In genomic region chr7:54632696-54633095, GRCh38 we compare ENCODE assay signal across 22 cellular contexts.
"Had no signal": no experiment of that assay in that cellular context is flagged by ENCODE, and none has a peak within 500 bp of the region (broad histone marks: within the 10 kb centered on the region; RNA-seq: fewer than 3 reads in every experiment).

No MANE protein-coding gene starts in this region.

- H3K27ac ChIP-seq: esophagus muscularis mucosa, foreskin keratinocyte, heart left ventricle, pancreas, prostate gland, stomach, thyroid gland, upper lobe of right lung had no signal

- H3K4me1 ChIP-seq: esophagus muscularis mucosa, foreskin keratinocyte, heart left ventricle, pancreas, prostate gland, stomach, thyroid gland, upper lobe of right lung had no signal

- H3K27me3 ChIP-seq: esophagus muscularis mucosa, foreskin keratinocyte, heart left ventricle, pancreas, stomach, thyroid gland, upper lobe of right lung had no signal

- H3K4me3 ChIP-seq: esophagus muscularis mucosa, heart left ventricle, pancreas, prostate gland, stomach, thyroid gland, upper lobe of right lung had no signal

- ATAC-seq: activated CD8-positive, alpha-beta T cell treated with anti-CD3 and anti-CD28 coated beads for 36 hours; activated naive CD4-positive, alpha-beta T cell treated with anti-CD3 and anti-CD28 coated beads, Interleukin-2, amount 50 U/mL, for 72 hours; foreskin keratinocyte; heart left ventricle; left ventricle myocardium superior; naive thymus-derived CD8-positive, alpha-beta T cell; pancreas; stimulated activated naive B cell treated with anti-CD40 and anti-IgM and Interleukin-4, amounts not matched to agents 10 μg/mL and 1 μg/mL and 100 μg/mL, for 72 hours; upper lobe of right lung had no signal

- DNase-seq: activated B cell treated with CpG ODN at 0.5 μM for 24 hours; activated CD4-positive, alpha-beta T cell treated with anti-CD3 and anti-CD28 coated beads, Interleukin-2, amount 50 U/mL, for 1 hour; activated CD8-positive, alpha-beta T cell treated with anti-CD3 and anti-CD28 coated beads for 36 hours; activated T-cell treated with anti-CD3 and anti-CD28 coated beads, Interleukin-2, amount 50 U/mL, for 48 hours; foreskin keratinocyte; heart left ventricle; left ventricle myocardium superior; mammary epithelial cell; midbrain; naive thymus-derived CD8-positive, alpha-beta T cell; nucleus accumbens; pancreas; stimulated activated CD4-positive, alpha-beta T cell treated with anti-CD3 and anti-CD28 coated beads, Interleukin-15, amount 100 ng/mL, for 24 hours; stimulated activated CD4-positive, alpha-beta T cell treated with anti-CD3 and anti-CD28 coated beads, Interleukin-2, amount 100 ng/mL, for 24 hours; stimulated activated naive B cell treated with anti-CD40 and anti-IgM and Interleukin-4, amounts not matched to agents 10 μg/mL and 1 μg/mL and 100 μg/mL, for 72 hours; stomach; T-helper 2 cell; thyroid gland; upper lobe of right lung had no signal

- H3K36me3 ChIP-seq: esophagus muscularis mucosa, heart left ventricle, pancreas, prostate gland, stomach, thyroid gland, upper lobe of right lung had no signal

- H3K9me3 ChIP-seq: esophagus muscularis mucosa, pancreas, prostate gland, thyroid gland, upper lobe of right lung had no signal
